19 cellular contexts compared by ENCODE assay signal in the genomic region with DNA sequence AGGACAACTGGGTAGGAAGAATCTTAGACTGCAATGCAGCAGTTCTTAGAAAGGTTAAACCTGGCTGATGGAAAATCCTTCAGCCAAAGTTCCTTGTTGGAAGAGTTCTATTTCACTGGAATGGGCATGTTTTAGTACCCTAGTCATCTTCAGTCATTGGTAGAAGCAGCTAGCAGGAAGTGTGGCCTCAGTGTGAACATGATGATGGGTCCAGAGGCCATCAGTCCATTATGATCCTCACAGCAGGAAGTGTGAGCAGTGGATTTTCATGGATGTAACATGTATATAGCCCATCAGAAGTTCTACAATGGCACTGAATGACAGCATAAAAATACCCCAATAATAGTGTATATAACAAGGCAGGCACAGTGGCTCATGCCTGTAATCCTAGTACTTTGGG. TPM values are rescaled to one million over a fixed set of nuclear protein-coding genes. Genes with fewer than 3 reads are reported as not detected.
DNase-seq lines count a peak whose midpoint lies in the region; ATAC-seq and TF ChIP-seq lines count a peak whose summit lies in the region.
"Had no signal": no experiment of that assay in that cellular context is flagged by ENCODE, and none has a peak within 500 bp of the region (broad histone marks: within the 10 kb centered on the region; RNA-seq: fewer than 3 reads in every experiment).

No MANE protein-coding gene starts in this region.

- ATAC-seq in activated CD8-positive, alpha-beta T cell treated with anti-CD3 and anti-CD28 coated beads, Interleukin-2, amount 10 ng/mL, durations not matched to agents 7 days and 5 days = no peak
- ATAC-seq in activated CD8-positive, alpha-beta T cell treated with anti-CD3 and anti-CD28 coated beads for 36 hours = no peak
- ATAC-seq in left colon (peak; percentile 88), HG02840 (IDR thresholded peaks at IDR 0.05; ENCODE audit: low FRiP score, unreplicated experiment) (no peak)
- no peak for ATAC-seq in naive thymus-derived CD8-positive, alpha-beta T cell
- ATAC-seq: A549, GM12878 had no signal

- peak overlapping the region; percentile 7 for H3K27ac Mint-ChIP-seq in activated CD8-positive, alpha-beta T cell treated with anti-CD3 and anti-CD28 coated beads, Interleukin-2, amount 10 ng/mL, durations not matched to agents 7 days and 5 days
- H3K27ac Mint-ChIP-seq in activated CD8-positive, alpha-beta T cell treated with anti-CD3 and anti-CD28 coated beads for 36 hours = no peak overlapping the region
- H3K27ac Mint-ChIP-seq in naive thymus-derived CD8-positive, alpha-beta T cell = peak overlapping the region in 4 of 10 donors; percentile 1 to 70 (median 15)
- H3K27ac Mint-ChIP-seq: B cell; CD4-positive, alpha-beta T cell had no signal

- no peaks in the 10 kb centered on the region for H3K27me3 Mint-ChIP-seq in activated CD8-positive, alpha-beta T cell treated with anti-CD3 and anti-CD28 coated beads, Interleukin-2, amount 10 ng/mL, durations not matched to agents 7 days and 5 days (ENCODE audit: low read depth)
- H3K27me3 Mint-ChIP-seq in activated CD8-positive, alpha-beta T cell treated with anti-CD3 and anti-CD28 coated beads for 36 hours = no peaks in the 10 kb centered on the region
- no peaks in the 10 kb centered on the region for H3K27me3 Mint-ChIP-seq in naive thymus-derived CD8-positive, alpha-beta T cell
- H3K27me3 Mint-ChIP-seq: CD4-positive, alpha-beta T cell; CD8-positive, alpha-beta memory T cell had no signal

- peaks cover 79% of the 10 kb centered on the region for H3K36me3 Mint-ChIP-seq in activated CD8-positive, alpha-beta T cell treated with anti-CD3 and anti-CD28 coated beads, Interleukin-2, amount 10 ng/mL, durations not matched to agents 7 days and 5 days (ENCODE audit: low read depth)
- H3K36me3 Mint-ChIP-seq in activated CD8-positive, alpha-beta T cell treated with anti-CD3 and anti-CD28 coated beads for 36 hours (ENCODE audit: low read depth) = peaks cover 79% of the 10 kb centered on the region
- peaks cover 41 to 71% (median 62%) of the 10 kb centered on the region in 3 donors for H3K36me3 Mint-ChIP-seq in naive thymus-derived CD8-positive, alpha-beta T cell

- TF ChIP-seq CTCF in activated CD8-positive, alpha-beta T cell treated with anti-CD3 and anti-CD28 coated beads for 36 hours (IDR thresholded peaks at IDR 0.05) = no peak

- no peak overlapping the region for H3K4me3 Mint-ChIP-seq in activated CD8-positive, alpha-beta T cell treated with anti-CD3 and anti-CD28 coated beads, Interleukin-2, amount 10 ng/mL, durations not matched to agents 7 days and 5 days
- H3K4me3 Mint-ChIP-seq in activated CD8-positive, alpha-beta T cell treated with anti-CD3 and anti-CD28 coated beads for 36 hours = no peak overlapping the region
- H3K4me3 Mint-ChIP-seq in naive thymus-derived CD8-positive, alpha-beta T cell = no peak overlapping the region
- H3K4me3 Mint-ChIP-seq: B cell; CD4-positive, alpha-beta T cell; CD8-positive, alpha-beta memory T cell had no signal

- H3K4me1 Mint-ChIP-seq in activated CD8-positive, alpha-beta T cell treated with anti-CD3 and anti-CD28 coated beads, Interleukin-2, amount 10 ng/mL, durations not matched to agents 7 days and 5 days (ENCODE audit: low read depth) = peaks cover 13% of the 10 kb centered on the region
- peaks cover 9% of the 10 kb centered on the region for H3K4me1 Mint-ChIP-seq in activated CD8-positive, alpha-beta T cell treated with anti-CD3 and anti-CD28 coated beads for 36 hours (ENCODE audit: low read depth)
- peaks cover 20 to 43% (median 25%) of the 10 kb centered on the region in 4 donors for H3K4me1 Mint-ChIP-seq in naive thymus-derived CD8-positive, alpha-beta T cell
- H3K4me1 Mint-ChIP-seq: B cell had no signal

- intact Hi-C loops in activated CD8-positive, alpha-beta T cell treated with anti-CD3 and anti-CD28 coated beads for 36 hours (cut with micrococcal nuclease) = no loop called here
- intact Hi-C loops in left colon (cut with DNase I, micrococcal nuclease) = no loop called here

- POLR2A ChIA-PET in activated CD8-positive, alpha-beta T cell treated with anti-CD3 and anti-CD28 coated beads, Interleukin-2, amount 10 ng/mL, durations not matched to agents 7 days and 5 days (lab: Charles Lee) = no interaction called here
- POLR2A ChIA-PET in activated CD8-positive, alpha-beta T cell treated with anti-CD3 and anti-CD28 coated beads for 36 hours (lab: Charles Lee) = no interaction called here
- POLR2A ChIA-PET in naive thymus-derived CD8-positive, alpha-beta T cell (lab: Charles Lee) = no interaction called here

- CTCF ChIA-PET in activated CD8-positive, alpha-beta T cell treated with anti-CD3 and anti-CD28 coated beads, Interleukin-2, amount 10 ng/mL, durations not matched to agents 7 days and 5 days (lab: Charles Lee) = no interaction called here
- CTCF ChIA-PET in activated CD8-positive, alpha-beta T cell treated with anti-CD3 and anti-CD28 coated beads for 36 hours (lab: Charles Lee) = interaction anchor here (1.5 kb wide), 1 partner anchor 299 kb away, joined by 4 read pairs; no protein-coding TSS in a partner anchor

- H3K9me3 Mint-ChIP-seq in activated CD8-positive, alpha-beta T cell treated with anti-CD3 and anti-CD28 coated beads, Interleukin-2, amount 10 ng/mL, durations not matched to agents 7 days and 5 days (ENCODE audit: insufficient read depth) = peaks cover 9% of the 10 kb centered on the region
- H3K9me3 Mint-ChIP-seq in activated CD8-positive, alpha-beta T cell treated with anti-CD3 and anti-CD28 coated beads for 36 hours = peaks cover 9% of the 10 kb centered on the region
- peaks cover 0 to 11% (median 4%) of the 10 kb centered on the region in 9 donors for H3K9me3 Mint-ChIP-seq in naive thymus-derived CD8-positive, alpha-beta T cell

- DNase-seq in activated CD8-positive, alpha-beta T cell treated with anti-CD3 and anti-CD28 coated beads, Interleukin-2, amount 10 ng/mL, durations not matched to agents 7 days and 5 days = no peak
- no peak for DNase-seq in activated CD8-positive, alpha-beta T cell treated with anti-CD3 and anti-CD28 coated beads for 36 hours
- no peak for DNase-seq in left colon
- DNase-seq in naive thymus-derived CD8-positive, alpha-beta T cell = no peak
- DNase-seq: AML-193; CD4-positive, alpha-beta T cell; CD8-positive, alpha-beta memory T cell; COR-L47; DMS 273 treated with DMSO at 0.1 percent for 48 hours; DMS153; DMS53; DMS79; DND-41; EL; GDM1 had no signal

RNA-seq across cellular contexts. Expression of gene PDE3B, which starts 35.9 kb away (rescaled TPM):
- 10 to 100 TPM; 74.8 to 81.4 TPM for total RNA-seq in activated CD8-positive, alpha-beta T cell treated with anti-CD3 and anti-CD28 coated beads, Interleukin-2, amount 10 ng/mL, durations not matched to agents 7 days and 5 days
- total RNA-seq in activated CD8-positive, alpha-beta T cell treated with anti-CD3 and anti-CD28 coated beads for 36 hours = 10 to 100 TPM; 42.3 to 43.1 TPM
- total RNA-seq in left colon = 10 to 100 TPM; 23.9 to 32.9 TPM
- 100 to 1,000 TPM; 228 to 240 TPM for total RNA-seq in naive thymus-derived CD8-positive, alpha-beta T cell
- polyA plus RNA-seq in naive thymus-derived CD8-positive, alpha-beta T cell = 100 to 1,000 TPM in 1 of 3 donors, 10 to 100 TPM in 2; 59.2 to 127 (median 74.8) TPM
